9 cellular contexts compared by ENCODE assay signal in genomic region chr10:76577455-76577854, GRCh38.
"Had no signal": no experiment of that assay in that cellular context is flagged by ENCODE, and none has a peak within 500 bp of the region (broad histone marks: within the 10 kb centered on the region; RNA-seq: fewer than 3 reads in every experiment).

No MANE protein-coding gene starts in this region.

- H3K36me3 ChIP-seq: HAP-1 had no signal

- H3K4me3 Mint-ChIP-seq: GM23338 had no signal

- H3K4me1 Mint-ChIP-seq: GM23338 had no signal

- H2AFZ ChIP-seq: GM23338 had no signal

- H3K27ac Mint-ChIP-seq: GM23338 had no signal

- ATAC-seq: GM23338, HCT116, HepG2, K562 had no signal

- FAIRE-seq: H1, HepG2, K562 had no signal

- DNase-seq: H7, KG1 had no signal

- H3K4me1 ChIP-seq: HAP-1 had no signal

- H3K9me3 ChIP-seq: HAP-1 had no signal

- H3K4me2 ChIP-seq: GM23338 had no signal

- H3K4me3 ChIP-seq: GM23338, HAP-1, K562 had no signal

- H3K27ac ChIP-seq: HL-60 had no signal
